Comparison of ENCODE assay signal across 18 cellular contexts in genomic region chr1:115402753-115403184, GRCh38.
"Had no signal": no experiment of that assay in that cellular context is flagged by ENCODE, and none has a peak within 500 bp of the region (broad histone marks: within the 10 kb centered on the region; RNA-seq: fewer than 3 reads in every experiment).

No MANE protein-coding gene starts in this region.

- H3K27me3 ChIP-seq: adrenal gland, hepatocyte, suprapubic skin, upper lobe of right lung had no signal

- H2AFZ ChIP-seq: hepatocyte had no signal

- H3K27ac ChIP-seq: adrenal gland, coronary artery, hepatocyte, suprapubic skin, upper lobe of right lung had no signal

- H3K36me3 ChIP-seq: adrenal gland, suprapubic skin, upper lobe of right lung had no signal

- H3K4me2 ChIP-seq: hepatocyte, SK-N-SH, smooth muscle cell had no signal

- H3K9me3 ChIP-seq: adrenal gland, SK-N-SH, upper lobe of right lung had no signal

- H3K79me2 ChIP-seq: hepatocyte had no signal

- DNase-seq: activated CD4-positive, alpha-beta T cell treated with anti-CD3 and anti-CD28 coated beads, Interleukin-2, amount 50 U/mL, for 4 hours; activated effector memory CD4-positive, alpha-beta T cell treated with anti-CD3 and anti-CD28 coated beads, Interleukin-2, amount 50 U/mL, for 16 hours; activated T-cell treated with anti-CD3 and anti-CD28 coated beads, Interleukin-2, amount 50 U/mL, for 72 hours; adrenal gland; central memory CD4-positive, alpha-beta T cell; mammary epithelial cell; midbrain; nucleus accumbens; SK-N-SH; stimulated activated CD4-positive, alpha-beta T cell treated with anti-CD3 and anti-CD28 coated beads, Interleukin-4, amount 100 ng/mL, for 1 hour; stimulated activated naive CD8-positive, alpha-beta T cell treated with anti-CD3 and anti-CD28 coated beads, Interleukin-15, amount 100 ng/mL, for 72 hours; upper lobe of right lung had no signal

- ATAC-seq: activated T-cell treated with anti-CD3 and anti-CD28 coated beads, Interleukin-2, amount 50 U/mL, for 72 hours; esophagus mucosa; left lobe of liver; stimulated activated naive CD8-positive, alpha-beta T cell treated with anti-CD3 and anti-CD28 coated beads, Interleukin-15, amount 100 ng/mL, for 72 hours; upper lobe of right lung had no signal

- H3K4me1 ChIP-seq: adrenal gland, upper lobe of right lung had no signal

- H3K4me3 ChIP-seq: adrenal gland, coronary artery, hepatocyte, smooth muscle cell, suprapubic skin, upper lobe of right lung had no signal
